In the genomic region with DNA sequence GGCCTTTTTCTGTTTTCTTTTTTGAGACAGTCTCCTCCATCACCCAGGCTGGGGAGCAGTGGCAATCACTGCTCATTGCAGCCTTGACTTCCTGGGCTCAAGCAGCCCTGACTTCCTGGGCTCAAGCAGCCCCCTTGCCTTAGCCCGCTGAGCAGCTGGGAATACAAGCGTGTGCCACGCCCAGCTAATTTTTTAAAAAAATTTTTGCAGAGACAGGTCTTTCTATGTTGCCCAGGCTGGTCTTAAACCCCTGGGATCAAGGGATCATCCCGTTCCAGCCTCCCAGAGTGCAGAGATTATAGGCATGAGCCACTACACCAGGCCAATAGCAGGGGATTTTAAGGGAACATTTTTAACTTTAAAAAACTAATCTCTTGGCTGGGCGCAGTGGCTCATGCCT, we compare ENCODE assay signal across 39 cellular contexts. TPM values are rescaled to one million over a fixed set of nuclear protein-coding genes. Genes with fewer than 3 reads are reported as not detected.
"Had no signal": no experiment of that assay in that cellular context is flagged by ENCODE, and none has a peak within 500 bp of the region (broad histone marks: within the 10 kb centered on the region; RNA-seq: fewer than 3 reads in every experiment).

No MANE protein-coding gene starts in this region.

- H3K9me3 ChIP-seq: ascending aorta had no signal

- DNase-seq: activated CD4-positive, alpha-beta memory T cell treated with anti-CD3 and anti-CD28 coated beads, Interleukin-2, amount 10 ng/mL, durations not matched to agents 7 days and 5 days; activated CD4-positive, alpha-beta T cell treated with anti-CD3 and anti-CD28 coated beads for 1 hour; activated CD4-positive, alpha-beta T cell treated with anti-CD3 and anti-CD28 coated beads for 36 hours; activated CD4-positive, alpha-beta T cell treated with anti-CD3 and anti-CD28 coated beads for 48 hours; activated CD4-positive, alpha-beta T cell treated with anti-CD3 and anti-CD28 coated beads, Interleukin-2, amount 10 ng/mL, durations not matched to agents 7 days and 5 days; activated CD4-positive, alpha-beta T cell treated with anti-CD3 and anti-CD28 coated beads, Interleukin-2, amount 50 U/mL, for 48 hours; activated CD4-positive, CD25-positive, alpha-beta regulatory T cell; activated CD8-positive, alpha-beta memory T cell treated with anti-CD3 and anti-CD28 coated beads for 24 hours; activated CD8-positive, alpha-beta memory T cell treated with anti-CD3 and anti-CD28 coated beads, Interleukin-2, amount 10 ng/mL, durations not matched to agents 7 days and 5 days; activated CD8-positive, alpha-beta memory T cell treated with anti-CD3 and anti-CD28 coated beads, Interleukin-2, amount 50 U/mL, for 48 hours; activated CD8-positive, alpha-beta T cell treated with anti-CD3 and anti-CD28 coated beads, Interleukin-2, amount 10 ng/mL, durations not matched to agents 7 days and 5 days; activated effector memory CD4-positive, alpha-beta T cell treated with Interleukin-2 at 50 U/mL for 16 hours; activated gamma-delta T cell; activated naive CD4-positive, alpha-beta T cell treated with anti-CD3 and anti-CD28 coated beads, Interleukin-2, amount 10 ng/mL, durations not matched to agents 7 days and 5 days; activated naive CD4-positive, alpha-beta T cell treated with Interleukin-2 at 50 U/mL for 16 hours; activated naive CD8-positive, alpha-beta T cell treated with anti-CD3 and anti-CD28 coated beads, Interleukin-2, amount 10 ng/mL, durations not matched to agents 7 days and 5 days; activated naive CD8-positive, alpha-beta T cell treated with anti-CD3 and anti-CD28 coated beads, Interleukin-2, amount 50 U/mL, for 24 hours; activated T-cell treated with anti-CD3 and anti-CD28 coated beads, Interleukin-2, amount 50 U/mL, for 24 hours; activated T-cell treated with anti-CD3 and anti-CD28 coated beads, Interleukin-2, amount 50 U/mL, for 48 hours; amygdala; anterior cingulate cortex; caudate nucleus; cerebellar nuclear complex; T-helper 1 cell; T-helper 2 cell; T-helper 9 cell had no signal

- H3K27me3 ChIP-seq: ascending aorta had no signal

- H3K36me3 ChIP-seq: ascending aorta, cardiac muscle cell had no signal

- H3K4me1 ChIP-seq: ascending aorta had no signal

- H3K4me3 Mint-ChIP-seq: activated CD4-positive, alpha-beta memory T cell treated with anti-CD3 and anti-CD28 coated beads, Interleukin-2, amount 10 ng/mL, durations not matched to agents 7 days and 5 days; activated CD4-positive, alpha-beta T cell treated with anti-CD3 and anti-CD28 coated beads for 36 hours; activated CD4-positive, alpha-beta T cell treated with anti-CD3 and anti-CD28 coated beads, Interleukin-2, amount 10 ng/mL, durations not matched to agents 7 days and 5 days; activated CD8-positive, alpha-beta memory T cell treated with anti-CD3 and anti-CD28 coated beads, Interleukin-2, amount 10 ng/mL, durations not matched to agents 7 days and 5 days; activated CD8-positive, alpha-beta T cell treated with anti-CD3 and anti-CD28 coated beads, Interleukin-2, amount 10 ng/mL, durations not matched to agents 7 days and 5 days; activated naive CD4-positive, alpha-beta T cell treated with anti-CD3 and anti-CD28 coated beads, Interleukin-2, amount 10 ng/mL, durations not matched to agents 7 days and 5 days; activated naive CD4-positive, alpha-beta T cell treated with anti-CD3 and anti-CD28 coated beads, Interleukin-2, amount 50 U/mL, for 24 hours; activated naive CD8-positive, alpha-beta T cell; activated naive CD8-positive, alpha-beta T cell treated with anti-CD3 and anti-CD28 coated beads, Interleukin-2, amount 10 ng/mL, durations not matched to agents 7 days and 5 days; activated naive CD8-positive, alpha-beta T cell treated with anti-CD3 and anti-CD28 coated beads, Interleukin-2, amount 50 U/mL, for 24 hours; activated T-cell treated with anti-CD3 and anti-CD28 coated beads, Interleukin-2, amount 50 U/mL, for 24 hours; brain; central memory CD8-positive, alpha-beta T cell; T-helper 1 cell treated with Interleukin-12 subunit alpha and Interleukin-12 subunit beta and Interleukin-4 antibody, amounts not matched to agents 30 μg/mL and 1 μg/mL, for 36 hours; T-helper 2 cell treated with Interferon-gamma antibody and Interleukin-4, amounts not matched to agents 5 μg/mL and 100 μg/mL, for 36 hours; WTC11 had no signal

- H3K9me3 Mint-ChIP-seq: activated CD4-positive, alpha-beta memory T cell treated with anti-CD3 and anti-CD28 coated beads, Interleukin-2, amount 10 ng/mL, durations not matched to agents 7 days and 5 days; activated CD4-positive, alpha-beta T cell treated with anti-CD3 and anti-CD28 coated beads, Interleukin-2, amount 10 ng/mL, durations not matched to agents 7 days and 5 days; activated naive CD4-positive, alpha-beta T cell treated with anti-CD3 and anti-CD28 coated beads, Interleukin-2, amount 10 ng/mL, durations not matched to agents 7 days and 5 days; activated naive CD4-positive, alpha-beta T cell treated with anti-CD3 and anti-CD28 coated beads, Interleukin-2, amount 50 U/mL, for 24 hours; activated naive CD8-positive, alpha-beta T cell treated with anti-CD3 and anti-CD28 coated beads, Interleukin-2, amount 10 ng/mL, durations not matched to agents 7 days and 5 days; activated naive CD8-positive, alpha-beta T cell treated with anti-CD3 and anti-CD28 coated beads, Interleukin-2, amount 50 U/mL, for 24 hours; activated T-cell treated with anti-CD3 and anti-CD28 coated beads, Interleukin-2, amount 50 U/mL, for 24 hours; activated T-helper 2 cell treated with anti-CD3 and anti-CD28 coated beads, Interferon-gamma antibody, Interleukin-2, Interleukin-4, amounts not matched to agents 10 μg/mL and 5 μg/mL and 100 μg/mL, durations not matched to agents 14 hours and 24 hours and 36 hours; central memory CD8-positive, alpha-beta T cell; T-helper 1 cell treated with Interleukin-12 subunit alpha and Interleukin-12 subunit beta and Interleukin-4 antibody, amounts not matched to agents 30 μg/mL and 1 μg/mL, for 36 hours; T-helper 2 cell treated with Interferon-gamma antibody and Interleukin-4, amounts not matched to agents 5 μg/mL and 100 μg/mL, for 36 hours; WTC11 had no signal

- H3K27ac ChIP-seq: ascending aorta, cardiac muscle cell, VCaP had no signal

- ATAC-seq: activated CD4-positive, alpha-beta T cell treated with anti-CD3 and anti-CD28 coated beads for 36 hours; activated CD4-positive, CD25-positive, alpha-beta regulatory T cell treated with anti-CD3 and anti-CD28 coated beads, Interleukin-2, amount 50 U/mL, for 24 hours; activated CD8-positive, alpha-beta memory T cell treated with anti-CD3 and anti-CD28 coated beads, Interleukin-2, amount 10 ng/mL, durations not matched to agents 7 days and 5 days; activated CD8-positive, alpha-beta T cell treated with anti-CD3 and anti-CD28 coated beads, Interleukin-2, amount 10 ng/mL, durations not matched to agents 7 days and 5 days; activated naive CD8-positive, alpha-beta T cell treated with anti-CD3 and anti-CD28 coated beads, Interleukin-2, amount 50 U/mL, for 24 hours; WTC11 had no signal

- H3K4me3 ChIP-seq: ascending aorta, cardiac muscle cell had no signal

- H3K36me3 Mint-ChIP-seq: activated CD8-positive, alpha-beta memory T cell treated with anti-CD3 and anti-CD28 coated beads, Interleukin-2, amount 10 ng/mL, durations not matched to agents 7 days and 5 days; activated naive CD4-positive, alpha-beta T cell treated with anti-CD3 and anti-CD28 coated beads, Interleukin-2, amount 10 ng/mL, durations not matched to agents 7 days and 5 days; activated naive CD4-positive, alpha-beta T cell treated with anti-CD3 and anti-CD28 coated beads, Interleukin-2, amount 50 U/mL, for 24 hours; activated naive CD8-positive, alpha-beta T cell; activated naive CD8-positive, alpha-beta T cell treated with anti-CD3 and anti-CD28 coated beads, Interleukin-2, amount 10 ng/mL, durations not matched to agents 7 days and 5 days; brain; WTC11 had no signal

- H3K27ac Mint-ChIP-seq: activated CD4-positive, alpha-beta memory T cell treated with anti-CD3 and anti-CD28 coated beads, Interleukin-2, amount 10 ng/mL, durations not matched to agents 7 days and 5 days; activated CD4-positive, alpha-beta T cell treated with anti-CD3 and anti-CD28 coated beads for 36 hours; activated CD4-positive, alpha-beta T cell treated with anti-CD3 and anti-CD28 coated beads, Interleukin-2, amount 10 ng/mL, durations not matched to agents 7 days and 5 days; activated CD8-positive, alpha-beta memory T cell treated with anti-CD3 and anti-CD28 coated beads, Interleukin-2, amount 10 ng/mL, durations not matched to agents 7 days and 5 days; activated CD8-positive, alpha-beta T cell treated with anti-CD3 and anti-CD28 coated beads, Interleukin-2, amount 10 ng/mL, durations not matched to agents 7 days and 5 days; activated naive CD4-positive, alpha-beta T cell treated with anti-CD3 and anti-CD28 coated beads, Interleukin-2, amount 10 ng/mL, durations not matched to agents 7 days and 5 days; activated naive CD4-positive, alpha-beta T cell treated with anti-CD3 and anti-CD28 coated beads, Interleukin-2, amount 50 U/mL, for 24 hours; activated naive CD8-positive, alpha-beta T cell; activated naive CD8-positive, alpha-beta T cell treated with anti-CD3 and anti-CD28 coated beads, Interleukin-2, amount 10 ng/mL, durations not matched to agents 7 days and 5 days; activated naive CD8-positive, alpha-beta T cell treated with anti-CD3 and anti-CD28 coated beads, Interleukin-2, amount 50 U/mL, for 24 hours; activated T-cell treated with anti-CD3 and anti-CD28 coated beads, Interleukin-2, amount 50 U/mL, for 24 hours; activated T-helper 2 cell treated with anti-CD3 and anti-CD28 coated beads, Interferon-gamma antibody, Interleukin-2, Interleukin-4, amounts not matched to agents 10 μg/mL and 5 μg/mL and 100 μg/mL, durations not matched to agents 14 hours and 24 hours and 36 hours; brain; T-helper 1 cell treated with Interleukin-12 subunit alpha and Interleukin-12 subunit beta and Interleukin-4 antibody, amounts not matched to agents 30 μg/mL and 1 μg/mL, for 36 hours; T-helper 2 cell treated with Interferon-gamma antibody and Interleukin-4, amounts not matched to agents 5 μg/mL and 100 μg/mL, for 36 hours; WTC11 had no signal

RNA-seq across cellular contexts. Expression of gene SLC34A2, which starts 5.4 kb away (rescaled TPM):
- total RNA-seq: activated CD4-positive, alpha-beta memory T cell treated with anti-CD3 and anti-CD28 coated beads, Interleukin-2, amount 10 ng/mL, durations not matched to agents 7 days and 5 days; activated CD4-positive, alpha-beta T cell treated with anti-CD3 and anti-CD28 coated beads for 36 hours; activated CD4-positive, alpha-beta T cell treated with anti-CD3 and anti-CD28 coated beads, Interleukin-2, amount 10 ng/mL, durations not matched to agents 7 days and 5 days; activated CD8-positive, alpha-beta memory T cell treated with anti-CD3 and anti-CD28 coated beads, Interleukin-2, amount 10 ng/mL, durations not matched to agents 7 days and 5 days; activated CD8-positive, alpha-beta T cell treated with anti-CD3 and anti-CD28 coated beads, Interleukin-2, amount 10 ng/mL, durations not matched to agents 7 days and 5 days; activated naive CD8-positive, alpha-beta T cell treated with anti-CD3 and anti-CD28 coated beads, Interleukin-2, amount 10 ng/mL, durations not matched to agents 7 days and 5 days; activated T-helper 2 cell treated with anti-CD3 and anti-CD28 coated beads, Interferon-gamma antibody, Interleukin-2, Interleukin-4, amounts not matched to agents 10 μg/mL and 5 μg/mL and 100 μg/mL, durations not matched to agents 14 hours and 24 hours and 36 hours; ascending aorta; chondrocyte had no signal
